14 cellular contexts compared by ENCODE assay signal in the genomic region with DNA sequence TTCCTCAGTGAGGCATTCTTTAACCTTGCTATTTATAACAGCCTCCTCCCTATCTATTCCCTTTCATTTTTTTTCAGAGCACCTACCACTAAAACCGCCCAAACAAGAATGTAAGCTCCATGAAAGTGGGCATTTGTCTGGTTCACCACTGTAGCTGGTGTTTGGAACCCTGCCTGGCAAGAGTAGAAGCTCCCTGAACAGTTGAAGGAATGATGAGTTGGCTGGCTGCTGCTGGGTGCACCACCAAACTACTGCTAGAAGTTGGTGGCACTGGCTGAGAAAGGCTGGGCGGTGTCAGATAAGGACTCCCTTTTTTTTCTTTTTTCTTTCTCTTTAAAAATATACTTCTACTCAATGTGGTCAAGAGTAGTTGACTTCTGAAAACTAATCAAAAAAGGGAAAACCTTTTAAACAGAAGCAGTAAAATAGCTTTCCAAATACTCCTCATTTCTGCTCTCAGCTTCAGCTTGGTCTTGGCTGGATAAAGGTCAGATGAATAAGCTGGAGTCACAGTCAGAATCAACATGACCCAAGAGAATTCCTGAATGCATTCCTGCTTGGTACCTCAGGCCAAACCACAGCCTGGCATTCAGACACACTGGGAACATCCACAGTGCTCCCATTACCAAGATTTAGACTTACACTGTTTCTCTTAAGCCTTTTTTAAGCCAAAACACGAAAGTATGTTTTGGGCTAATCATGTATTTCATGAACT. TPM values are rescaled to one million over a fixed set of nuclear protein-coding genes. Genes with fewer than 3 reads are reported as not detected.
DNase-seq lines count a peak whose midpoint lies in the region; ATAC-seq and TF ChIP-seq lines count a peak whose summit lies in the region.
"Had no signal": no experiment of that assay in that cellular context is flagged by ENCODE, and none has a peak within 500 bp of the region (broad histone marks: within the 10 kb centered on the region; RNA-seq: fewer than 3 reads in every experiment).

No MANE protein-coding gene starts in this region.

- no peaks in the 10 kb centered on the region for H3K79me1 ChIP-seq in IMR-90 (ENCODE audit: low read depth in 1 of 2, low read length in 2 of 2)

- peak overlapping the region; percentile 47; the same call in 1 of the 2 replicates for H3K23ac ChIP-seq in IMR-90 (ENCODE audit: low read depth, low read length)

- dilution Hi-C loops in IMR-90 (cut with HindIII; ENCODE audit: low sequenced_read_pairs, unreplicated experiment), result no loop called here

- ATAC-seq in IMR-90 (ENCODE audit: low read depth) (peak; percentile 96), HG02840 (IDR thresholded peaks at IDR 0.05; ENCODE audit: low FRiP score, unreplicated experiment) (no peak)
- ATAC-seq: activated T-cell treated with anti-CD3 and anti-CD28 coated beads, Interleukin-2, amount 50 U/mL, for 4 hours had no signal

- H2AK9ac ChIP-seq in IMR-90 (replicated peaks; ENCODE audit: low read depth, low read length, poor library complexity), result no peak overlapping the region

- peak overlapping the region; percentile 28; the same call in 1 of the 2 replicates for H4K91ac ChIP-seq in IMR-90 (ENCODE audit: insufficient read depth, low read depth, low read length)

- CTCF ChIA-PET in IMR-90 (lab: Yijun Ruan, JAX), result interaction anchor here (0.8 to 1.6 kb wide), 3 partner anchors 17 to 406 kb away, joined by 3 to 5 read pairs (median 3); no protein-coding TSS in a partner anchor

- H3K9me3 ChIP-seq in IMR-90 (ENCODE audit: control insufficient read depth, insufficient read depth, low read length), result no peaks in the 10 kb centered on the region
- no peaks in the 10 kb centered on the region for H3K9me3 ChIP-seq in breast epithelium
- H3K9me3 ChIP-seq in transverse colon, result no peaks in the 10 kb centered on the region
- H3K9me3 ChIP-seq: BLaER1 treated with 17β-estradiol and CSF1 and Interleukin-3, amounts not matched to agents 10 nM and 100 nM; Peyer's patch; thyroid gland had no signal

- H2BK20ac ChIP-seq in IMR-90 (ENCODE audit: low read depth, low read length), result peak overlapping the region; percentile 67

- H3K36me3 ChIP-seq in IMR-90 (ENCODE audit: control insufficient read depth, insufficient read depth, low read length) (no peaks in the 10 kb centered on the region), breast epithelium (no peaks in the 10 kb centered on the region), transverse colon (peaks cover 0 to 3% (median 0%) of the 10 kb centered on the region in 4 donors)
- H3K36me3 ChIP-seq: thyroid gland had no signal

- H3K9ac ChIP-seq in IMR-90 (ENCODE audit: low read depth, low read length), result no peak overlapping the region
- H3K9ac ChIP-seq: BLaER1 treated with 17β-estradiol and CSF1 and Interleukin-3, amounts not matched to agents 10 nM and 100 nM had no signal

- peak overlapping the region in 1 of 2 experiments; percentile 39; a peak in 1 of 4 replicates for H4K8ac ChIP-seq in IMR-90 (ENCODE audit: low read depth in 2 of 2, low read length in 2 of 2)

- H4K5ac ChIP-seq in IMR-90 (ENCODE audit: low read depth, low read length), result peak overlapping the region; percentile 39

- H3K9me1 ChIP-seq in IMR-90 (ENCODE audit: insufficient read depth, low read length), result peaks cover 12% of the 10 kb centered on the region; the same call in 1 of the 2 replicates

- TF ChIP-seq POLR2A in IMR-90 (IDR thresholded peaks at IDR 0.05; ENCODE audit: low read depth, low read length) (no peak), breast epithelium (IDR thresholded peaks at IDR 0.05) (no peak), transverse colon (IDR thresholded peaks at IDR 0.05) (no peak)

- no peak for TF ChIP-seq RAD21 in IMR-90 (IDR thresholded peaks at IDR 0.05; ENCODE audit: low read length)

- H3K4me1 ChIP-seq in IMR-90 (ENCODE audit: control insufficient read depth, insufficient read depth, low read length), result peaks cover 6% of the 10 kb centered on the region
- H3K4me1 ChIP-seq in breast epithelium, result no peaks in the 10 kb centered on the region
- H3K4me1 ChIP-seq in transverse colon, result no peaks in the 10 kb centered on the region
- H3K4me1 ChIP-seq: Peyer's patch had no signal

- H3K4ac ChIP-seq in IMR-90 (ENCODE audit: low read depth, low read length), result peak overlapping the region; percentile 64

- no peak overlapping the region for H2AK5ac ChIP-seq in IMR-90 (ENCODE audit: low read depth, low read length)

- peak overlapping the region; percentile 4; the same call in 1 of the 3 replicates for H2BK15ac ChIP-seq in IMR-90 (ENCODE audit: low read depth, low read length)

- no peak for TF ChIP-seq EP300 in transverse colon (IDR thresholded peaks at IDR 0.05; ENCODE audit: low read depth)

- peak overlapping the region; percentile 86 for H3K27ac ChIP-seq in IMR-90 (ENCODE audit: insufficient read depth, low read length)
- H3K27ac ChIP-seq in breast epithelium, result peak overlapping the region; percentile 64 to 65
- no peak overlapping the region for H3K27ac ChIP-seq in caudate nucleus (ENCODE audit: low read depth, low read length)
- H3K27ac ChIP-seq in transverse colon, result no peak overlapping the region
- H3K27ac ChIP-seq: BLaER1 treated with 17β-estradiol and CSF1 and Interleukin-3, amounts not matched to agents 10 nM and 100 nM; Peyer's patch; thyroid gland had no signal

- H3K4me3 ChIP-seq in IMR-90 (ENCODE audit: insufficient read depth, low read depth, low read length) (no peak overlapping the region), breast epithelium (no peak overlapping the region), transverse colon (no peak overlapping the region)
- H3K4me3 ChIP-seq: BLaER1 treated with 17β-estradiol and CSF1 and Interleukin-3, amounts not matched to agents 10 nM and 100 nM; Peyer's patch; thyroid gland had no signal

- in situ Hi-C loops in IMR-90 (cut with MboI; ENCODE audit: low sequenced_read_pairs) (no loop called here), transverse colon (cut with MboI; ENCODE audit: low pct_ligation_motif_present in 1 of 4, low pct_unique_long_range_greater_than_20kb in 1 of 4, low sequenced_read_pairs in 3 of 4) (no loop called here)

- peak; percentile 86 for DNase-seq in AG08396 (ENCODE audit: low spot score)
- peak; percentile 88 for DNase-seq in IMR-90
- DNase-seq in breast epithelium (ENCODE audit: low spot score in 2 of 2), result peak in 1 of 2 donors; percentile 41
- DNase-seq in kidney tubule cell (ENCODE audit: low spot score), result peak; percentile 87
- DNase-seq in caudate nucleus (lab: John Stamatoyannopoulos, UW), result no peak
- no peak for DNase-seq in transverse colon
- DNase-seq in activated T-cell treated with anti-CD3 and anti-CD28 coated beads, Interleukin-2, amount 50 U/mL, for 48 hours, result no peak
- DNase-seq: activated T-cell treated with anti-CD3 and anti-CD28 coated beads, Interleukin-2, amount 50 U/mL, for 4 hours; head of caudate nucleus; NCI-H2171 treated with DMSO at 0.1 percent for 48 hours; Peyer's patch; thyroid gland had no signal

- peak overlapping the region; percentile 93 for H2BK5ac ChIP-seq in IMR-90 (ENCODE audit: low read depth, low read length, poor library complexity, severe bottlenecking)

- peak overlapping the region; percentile 82 for H3K18ac ChIP-seq in IMR-90 (ENCODE audit: low read depth, low read length)

- H2BK120ac ChIP-seq in IMR-90 (ENCODE audit: low read depth, low read length), result peak overlapping the region; percentile 88

- TF ChIP-seq CTCF in IMR-90 (conservative IDR thresholded peaks at IDR 0.05; ENCODE audit: low read depth, low read length), result no peak
- no peak for TF ChIP-seq CTCF in breast epithelium (IDR thresholded peaks at IDR 0.05)
- no peak for TF ChIP-seq CTCF in transverse colon (IDR thresholded peaks at IDR 0.05)

- H3K27me3 ChIP-seq in IMR-90 (ENCODE audit: control insufficient read depth, insufficient read depth, low read length), result no peaks in the 10 kb centered on the region
- no peaks in the 10 kb centered on the region for H3K27me3 ChIP-seq in breast epithelium
- H3K27me3 ChIP-seq in transverse colon, result no peaks in the 10 kb centered on the region
- H3K27me3 ChIP-seq: BLaER1 treated with 17β-estradiol and CSF1 and Interleukin-3, amounts not matched to agents 10 nM and 100 nM; Peyer's patch; thyroid gland had no signal

- POLR2A ChIA-PET in IMR-90 (lab: Charles Lee; ENCODE audit: unreplicated experiment), result no interaction called here

- no TSS peak for BruUV-seq in IMR-90 (replicated peaks; lab: Mats Ljungman, UMichigan)

- peak overlapping the region; percentile 43 for H3K4me2 ChIP-seq in IMR-90 (ENCODE audit: low read depth, low read length)
- H3K4me2 ChIP-seq: BLaER1 treated with 17β-estradiol and CSF1 and Interleukin-3, amounts not matched to agents 10 nM and 100 nM had no signal

- no peaks in the 10 kb centered on the region; the same call in 1 of the 2 replicates for H4K20me1 ChIP-seq in IMR-90 (ENCODE audit: insufficient read depth, low read length)
- H4K20me1 ChIP-seq: BLaER1 treated with 17β-estradiol and CSF1 and Interleukin-3, amounts not matched to agents 10 nM and 100 nM had no signal

- no CpG with 5 or more reads among the region's 3 CpGs for WGBS in IMR-90 (ENCODE audit: extremely low coverage in 2 of 2, insufficient read length in 1 of 2), 2 experiments
- 88 to 95% methylated on average over 2 to 3 of the region's 3 CpGs for WGBS in transverse colon (ENCODE audit: low coverage in 1 of 2), 2 donors

- H2AFZ ChIP-seq in IMR-90 (replicated peaks; ENCODE audit: low read length, poor library complexity), result peak overlapping the region; percentile 16

- intact Hi-C loops in IMR-90 (cut with micrococcal nuclease), result loop anchor here (5.0 kb wide), 1 partner anchor 36 kb away; the partner anchor contains the start of genes QRSL1 and RTN4IP1
- intact Hi-C loops in breast epithelium (cut with DNase I; ENCODE audit: low total_unique reads), result no loop called here
- intact Hi-C loops in transverse colon (cut with DNase I; ENCODE audit: low total_unique reads), result no loop called here

- H3K14ac ChIP-seq in IMR-90 (replicated peaks; ENCODE audit: low read depth, low read length), result peak overlapping the region; percentile 30; the same call in 1 of the 2 replicates

- H3K56ac ChIP-seq in IMR-90 (ENCODE audit: extremely low read depth, insufficient read depth, low read length), result no peak overlapping the region

TF ChIP-seq in IMR-90, 13 proteins besides CTCF, POLR2A, EP300 and RAD21 (continues in another document):
- TF ChIP-seq MXI1 (IDR thresholded peaks at IDR 0.05; ENCODE audit: borderline replicate concordance, low read depth, low read length) (no peak), MAFK (IDR thresholded peaks at IDR 0.05; ENCODE audit: low read depth, low read length) (no peak)

RNA-seq across cellular contexts. Expression of gene RTN4IP1, which starts 38.0 kb away (rescaled TPM):
- total RNA-seq in IMR-90 (2012; rRNA removed) (9.9 and 11.7 TPM in 2 replicates), breast epithelium (1 to 10 TPM; 1.4 to 7.6 (median 4.3) TPM), transverse colon (10 to 100 TPM in 3 of 4 donors, 1 to 10 TPM in 1; 9.1 to 19.1 (median 13.1) TPM)
- polyA plus RNA-seq in IMR-90 (2012; rRNA removed), result 4.9 and 5.7 TPM in 2 replicates
- polyA plus RNA-seq in IMR-90 (2012; cell fraction: cytosol; rRNA removed), result 1.8 and 3.1 TPM in 2 replicates
- 0.46 and 3.0 TPM in 2 replicates for polyA plus RNA-seq in IMR-90 (2012; cell fraction: nucleus; rRNA removed; ENCODE audit: low replicate concordance)

RNA-seq across cellular contexts. Expression of gene QRSL1, which starts 38.1 kb away (rescaled TPM):
- total RNA-seq in IMR-90 (2012; rRNA removed) (10.6 and 10.9 TPM in 2 replicates), breast epithelium (10 to 100 TPM in 1 of 3 donors, 1 to 10 TPM in 2; 7.4 to 17.1 (median 9.2) TPM), transverse colon (10 to 100 TPM in 3 of 4 donors, 1 to 10 TPM in 1; 2.4 to 17.3 (median 12.6) TPM)
- polyA plus RNA-seq in IMR-90 (2012; rRNA removed), result 4.7 and 6.1 TPM in 2 replicates
- 1.9 and 2.5 TPM in 2 replicates for polyA plus RNA-seq in IMR-90 (2012; cell fraction: cytosol; rRNA removed)
- polyA plus RNA-seq in IMR-90 (2012; cell fraction: nucleus; rRNA removed; ENCODE audit: low replicate concordance), result 2.9 and 8.0 TPM in 2 replicates

Comparison
In these comparisons a context has a peak if more than half of its experiments do, and no peak if none do; other contexts are left out.
1. DNase-seq: peak in AG08396 (single experiment), IMR-90 (single experiment) and kidney tubule cell (single experiment); none in caudate nucleus (0 of 61), transverse colon (single experiment) and activated T-cell treated with anti-CD3 and anti-CD28 coated beads, Interleukin-2, amount 50 U/mL, for 48 hours (0 of 2).
2. H3K27ac ChIP-seq: peak in IMR-90 (single experiment) and breast epithelium (2 of 2); none in caudate nucleus (single experiment) and transverse colon (0 of 4).